1 cellular context compared by ENCODE assay signal in genomic region chr1:11691928-11692711, GRCh38.
A peak's percentile ranks its signal among the peaks of the same experiment; 100 is the strongest.
TF ChIP-seq lines count a peak whose summit lies in the region.

No MANE protein-coding gene starts in this region.

TF ChIP-seq in K562, 482 proteins besides CTCF, POLR2A, EP300 and RAD21:
- no peak for TF ChIP-seq POLR3A (IDR thresholded peaks at IDR 0.05; ENCODE audit: borderline replicate concordance, extremely low read depth, insufficient read depth, insufficient read length)
- TF ChIP-seq ZBTB33 (CRISPR knock-in tag; IDR thresholded peaks at IDR 0.05) = peak; percentile 21; the same call in 1 of the 2 replicates
- no peak for TF ChIP-seq ZBTB7A (IDR thresholded peaks at IDR 0.05; ENCODE audit: borderline replicate concordance, control insufficient read depth, low read depth, low read length)
- no peak for TF ChIP-seq MAFG (tag; conservative IDR thresholded peaks at IDR 0.05)
